ENCODE assay signal across 12 cellular contexts in genomic region chr4:1137850-1138249, GRCh38. TPM values are rescaled to one million over a fixed set of nuclear protein-coding genes. Genes with fewer than 3 reads are reported as not detected.
DNase-seq lines count a peak whose midpoint lies in the region; ATAC-seq and TF ChIP-seq lines count a peak whose summit lies in the region.
"Had no signal": no experiment of that assay in that cellular context is flagged by ENCODE, and none has a peak within 500 bp of the region (broad histone marks: within the 10 kb centered on the region; RNA-seq: fewer than 3 reads in every experiment).

No MANE protein-coding gene starts in this region.

- peaks cover 25% of the 10 kb centered on the region for H3K4me1 Mint-ChIP-seq in activated naive CD4-positive, alpha-beta T cell treated with anti-CD3 and anti-CD28 coated beads, Interleukin-2, amount 50 U/mL, for 24 hours
- H3K4me1 Mint-ChIP-seq in immature natural killer cell = peaks cover 18 to 30% of the 10 kb centered on the region in 2 donors

- H3K4me3 Mint-ChIP-seq in activated naive CD4-positive, alpha-beta T cell treated with anti-CD3 and anti-CD28 coated beads, Interleukin-2, amount 50 U/mL, for 24 hours = peak overlapping the region; percentile 85
- peak overlapping the region; percentile 71 to 91 (median 86) for H3K4me3 Mint-ChIP-seq in immature natural killer cell

- no peaks in the 10 kb centered on the region for H3K27me3 ChIP-seq in upper lobe of left lung
- H3K27me3 ChIP-seq: cardiac muscle cell, pancreas, SJSA1 had no signal

- WGBS in upper lobe of left lung, 2 donors = 68 to 73% methylated on average over 2 of the region's 2 CpGs

- TF ChIP-seq POLR2A in upper lobe of left lung (IDR thresholded peaks at IDR 0.05) = no peak

- peak overlapping the region in 3 of 4 donors; percentile 1 to 29 (median 4) for H3K4me3 ChIP-seq in upper lobe of left lung
- H3K4me3 ChIP-seq: cardiac muscle cell, pancreas, SJSA1 had no signal

- no peak for ATAC-seq in activated naive CD4-positive, alpha-beta T cell treated with anti-CD3 and anti-CD28 coated beads, Interleukin-2, amount 50 U/mL, for 72 hours
- ATAC-seq in upper lobe of left lung (ENCODE audit: low FRiP score in 2 of 2) (peak in 1 of 2 donors; percentile 63), GM18502 (IDR thresholded peaks at IDR 0.05; ENCODE audit: poor library complexity, unreplicated experiment) (no peak), GM21723 (IDR thresholded peaks at IDR 0.05; ENCODE audit: unreplicated experiment) (no peak)
- ATAC-seq: pancreas had no signal

- no peaks in the 10 kb centered on the region for H3K9me3 Mint-ChIP-seq in activated naive CD4-positive, alpha-beta T cell treated with anti-CD3 and anti-CD28 coated beads, Interleukin-2, amount 50 U/mL, for 24 hours
- H3K9me3 Mint-ChIP-seq in activated naive CD4-positive, alpha-beta T cell treated with anti-CD3 and anti-CD28 coated beads, Interleukin-2, amount 50 U/mL, for 72 hours = no peaks in the 10 kb centered on the region
- no peaks in the 10 kb centered on the region for H3K9me3 Mint-ChIP-seq in immature natural killer cell

- H3K4me1 ChIP-seq in upper lobe of left lung = peaks cover 0 to 10% (median 0%) of the 10 kb centered on the region in 4 donors
- H3K4me1 ChIP-seq: SJSA1 had no signal

- no peak for TF ChIP-seq EP300 in upper lobe of left lung (IDR thresholded peaks at IDR 0.05)

- no peaks in the 10 kb centered on the region for H3K9me3 ChIP-seq in upper lobe of left lung
- H3K9me3 ChIP-seq: pancreas, SJSA1 had no signal

- H3K27ac Mint-ChIP-seq in activated naive CD4-positive, alpha-beta T cell treated with anti-CD3 and anti-CD28 coated beads, Interleukin-2, amount 50 U/mL, for 24 hours = no peak overlapping the region
- peak overlapping the region in 1 of 2 donors; percentile 70 for H3K27ac Mint-ChIP-seq in activated naive CD4-positive, alpha-beta T cell treated with anti-CD3 and anti-CD28 coated beads, Interleukin-2, amount 50 U/mL, for 72 hours
- H3K27ac Mint-ChIP-seq in immature natural killer cell = peak overlapping the region; percentile 43 to 94 (median 74)

- peak overlapping the region in 1 of 4 donors; percentile 50 for H3K27ac ChIP-seq in upper lobe of left lung
- H3K27ac ChIP-seq: cardiac muscle cell, SJSA1 had no signal

- no peaks in the 10 kb centered on the region for H3K36me3 ChIP-seq in upper lobe of left lung
- H3K36me3 ChIP-seq: cardiac muscle cell, pancreas, SJSA1 had no signal

- no peak for DNase-seq in activated naive CD4-positive, alpha-beta T cell treated with anti-CD3 and anti-CD28 coated beads, Interleukin-2, amount 50 U/mL, for 72 hours (ENCODE audit: low spot score in 2 of 2)
- DNase-seq in SKM-1 treated with dmso at 0.1 percent for 144 hours (lab: John Stamatoyannopoulos, UW; ENCODE audit: unreplicated experiment) (peak; percentile 45), immature natural killer cell (no peak), upper lobe of left lung (no peak), HK-2 (ENCODE audit: unreplicated experiment) (no peak)
- DNase-seq: pancreas; stimulated activated CD4-positive, alpha-beta T cell treated with anti-CD3 and anti-CD28 coated beads, Interleukin-2, amount 100 ng/mL, for 48 hours had no signal

- no peaks in the 10 kb centered on the region for H3K36me3 Mint-ChIP-seq in activated naive CD4-positive, alpha-beta T cell treated with anti-CD3 and anti-CD28 coated beads, Interleukin-2, amount 50 U/mL, for 24 hours
- H3K36me3 Mint-ChIP-seq in activated naive CD4-positive, alpha-beta T cell treated with anti-CD3 and anti-CD28 coated beads, Interleukin-2, amount 50 U/mL, for 72 hours = no peaks in the 10 kb centered on the region
- H3K36me3 Mint-ChIP-seq in immature natural killer cell = no peaks in the 10 kb centered on the region

- no peak for TF ChIP-seq CTCF in upper lobe of left lung (IDR thresholded peaks at IDR 0.05)

- no peaks in the 10 kb centered on the region for H3K27me3 Mint-ChIP-seq in activated naive CD4-positive, alpha-beta T cell treated with anti-CD3 and anti-CD28 coated beads, Interleukin-2, amount 50 U/mL, for 24 hours
- H3K27me3 Mint-ChIP-seq in immature natural killer cell (ENCODE audit: low read depth in 3 of 3) = peaks cover 0 to 5% (median 3%) of the 10 kb centered on the region in 3 donors

RNA-seq across cellular contexts. Expression of gene RNF212, which starts 24.5 kb away (rescaled TPM):
- total RNA-seq in activated naive CD4-positive, alpha-beta T cell treated with anti-CD3 and anti-CD28 coated beads, Interleukin-2, amount 50 U/mL, for 72 hours = 1 to 10 TPM; 3.5 to 4.5 TPM
- 1 to 10 TPM in 2 of 3 donors, not detected in 1; 1.3 to 2.4 TPM for polyA plus RNA-seq in immature natural killer cell
- 10 to 100 TPM in 1 of 6 donors, 1 to 10 TPM in 5; 2.7 to 14.7 (median 5.3) TPM for total RNA-seq in upper lobe of left lung
- total RNA-seq: SJSA1 had no signal

RNA-seq across cellular contexts. Expression of gene SPON2, which starts 34.5 kb away (rescaled TPM):
- total RNA-seq in activated naive CD4-positive, alpha-beta T cell treated with anti-CD3 and anti-CD28 coated beads, Interleukin-2, amount 50 U/mL, for 72 hours = 10 to 100 TPM in 1 of 2 donors, 1 to 10 TPM in 1; 7.0 to 17.4 TPM
- polyA plus RNA-seq in immature natural killer cell = 1,000 to 10,000 TPM in 2 of 3 donors, 100 to 1,000 TPM in 1; 603 to 1,685 (median 1,079) TPM
- total RNA-seq in upper lobe of left lung = 10 to 100 TPM; 23.2 to 81.3 (median 50.8) TPM
